23 cellular contexts compared by ENCODE assay signal in the genomic region with DNA sequence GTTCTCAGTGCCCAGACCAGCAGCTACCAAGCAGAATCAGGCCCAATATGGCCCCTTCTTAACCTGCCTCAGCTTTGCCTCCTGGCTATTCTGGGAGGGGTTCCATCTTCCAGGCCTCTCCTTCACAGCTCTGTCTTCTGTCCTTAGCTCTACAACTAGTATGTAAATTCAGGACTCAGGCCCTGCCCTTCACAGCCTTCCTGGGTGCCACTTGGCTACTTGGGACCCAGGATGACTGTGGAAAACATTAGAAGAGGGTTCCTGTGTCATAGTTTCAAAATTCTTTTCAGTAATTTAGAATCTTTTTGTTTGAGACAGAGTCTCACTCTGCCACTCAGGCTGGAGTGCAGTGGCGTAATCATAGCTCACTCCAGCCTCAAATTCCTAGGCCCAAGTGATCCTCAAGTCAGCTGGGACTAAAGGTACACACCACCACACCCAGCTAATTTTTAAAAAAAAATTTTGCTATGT. TPM values are rescaled to one million over a fixed set of nuclear protein-coding genes. Genes with fewer than 3 reads are reported as not detected.
DNase-seq lines count a peak whose midpoint lies in the region; ATAC-seq and TF ChIP-seq lines count a peak whose summit lies in the region.
"Had no signal": no experiment of that assay in that cellular context is flagged by ENCODE, and none has a peak within 500 bp of the region (broad histone marks: within the 10 kb centered on the region; RNA-seq: fewer than 3 reads in every experiment).

No MANE protein-coding gene starts in this region.

- peaks cover 17% of the 10 kb centered on the region for H3K27me3 Mint-ChIP-seq in activated naive CD4-positive, alpha-beta T cell treated with anti-CD3 and anti-CD28 coated beads, Interleukin-2, amount 10 ng/mL, durations not matched to agents 7 days and 5 days

- H3K4me1 ChIP-seq in ACC112 (ENCODE audit: control insufficient read depth, insufficient read depth, low read length, unreplicated experiment) (no peaks in the 10 kb centered on the region), HUES48 (ENCODE audit: control insufficient read depth, insufficient read depth, low read length) (peaks cover 49% of the 10 kb centered on the region), iPS DF 6.9 (ENCODE audit: control insufficient read depth, insufficient read depth, low read length) (peaks cover 3% of the 10 kb centered on the region; the same call in 1 of the 2 replicates), lung (ENCODE audit: control insufficient read depth in 2 of 2, insufficient read depth in 2 of 2, low read length in 2 of 2) (no peaks in the 10 kb centered on the region)
- H3K4me1 ChIP-seq: BE2C had no signal

- no peaks in the 10 kb centered on the region for H3K36me3 Mint-ChIP-seq in activated naive CD4-positive, alpha-beta T cell treated with anti-CD3 and anti-CD28 coated beads, Interleukin-2, amount 10 ng/mL, durations not matched to agents 7 days and 5 days
- H3K36me3 Mint-ChIP-seq: CD4-positive, CD25-positive, alpha-beta regulatory T cell had no signal

- no peaks in the 10 kb centered on the region for H3K79me2 ChIP-seq in ACC112 (ENCODE audit: control insufficient read depth, insufficient read depth, low read length, unreplicated experiment)

- no peak for TF ChIP-seq CTCF in lung (IDR thresholded peaks at IDR 0.05; ENCODE audit: control extremely low read depth, extremely low read depth)

- H3K36me3 ChIP-seq in ACC112 (ENCODE audit: insufficient read depth, low read length) = no peaks in the 10 kb centered on the region
- no peaks in the 10 kb centered on the region for H3K36me3 ChIP-seq in HUES48 (ENCODE audit: control insufficient read depth, insufficient read depth, low read length)
- no peaks in the 10 kb centered on the region for H3K36me3 ChIP-seq in iPS DF 6.9 (ENCODE audit: control insufficient read depth, insufficient read depth, low read length)
- no peaks in the 10 kb centered on the region for H3K36me3 ChIP-seq in lung (ENCODE audit: control insufficient read depth in 2 of 2, insufficient read depth in 2 of 2, low read length in 2 of 2)
- H3K36me3 ChIP-seq: BE2C had no signal

- no peak overlapping the region for H3K4me3 ChIP-seq in ACC112 (ENCODE audit: low read depth, low read length)
- no peak overlapping the region for H3K4me3 ChIP-seq in HUES48 (ENCODE audit: low read depth, low read length)
- no peak overlapping the region for H3K4me3 ChIP-seq in iPS DF 6.9 (ENCODE audit: low read length)
- no peak overlapping the region for H3K4me3 ChIP-seq in lung

- intact Hi-C loops in posterior cingulate gyrus (cut with DNase I) = no loop called here

- H3K27ac Mint-ChIP-seq in activated naive CD4-positive, alpha-beta T cell treated with anti-CD3 and anti-CD28 coated beads, Interleukin-2, amount 10 ng/mL, durations not matched to agents 7 days and 5 days = no peak overlapping the region
- H3K27ac Mint-ChIP-seq: CD4-positive, CD25-positive, alpha-beta regulatory T cell had no signal

- H3K4me1 Mint-ChIP-seq in activated naive CD4-positive, alpha-beta T cell treated with anti-CD3 and anti-CD28 coated beads, Interleukin-2, amount 10 ng/mL, durations not matched to agents 7 days and 5 days = no peaks in the 10 kb centered on the region
- H3K4me1 Mint-ChIP-seq: CD4-positive, CD25-positive, alpha-beta regulatory T cell had no signal

- ATAC-seq in lung (ENCODE audit: insufficient read depth, low FRiP score) = peak; percentile 53

- H2AFZ ChIP-seq in ACC112 (ENCODE audit: low read length, unreplicated experiment) = peak overlapping the region; percentile 69

- H3K27me3 ChIP-seq in ACC112 (ENCODE audit: insufficient read depth, low read length) (no peaks in the 10 kb centered on the region), HUES48 (ENCODE audit: control insufficient read depth, insufficient read depth, low read length) (no peaks in the 10 kb centered on the region), iPS DF 6.9 (ENCODE audit: control insufficient read depth, insufficient read depth, low read length) (no peaks in the 10 kb centered on the region), lung (ENCODE audit: control insufficient read depth, insufficient read depth) (no peaks in the 10 kb centered on the region)
- H3K27me3 ChIP-seq: BE2C had no signal

- DNase-seq in iPS DF 6.9 (ENCODE audit: low read depth, low spot score) (no peak), lung (ENCODE audit: low spot score) (peak; percentile 76), posterior cingulate gyrus (no peak), A172 (ENCODE audit: low spot score) (no peak), putamen (ENCODE audit: low spot score) (no peak)
- DNase-seq in activated naive CD4-positive, alpha-beta T cell treated with anti-CD3 and anti-CD28 coated beads, Interleukin-2, amount 10 ng/mL, durations not matched to agents 7 days and 5 days = no peak
- DNase-seq: 8988T; BE2C; CD4-positive, CD25-positive, alpha-beta regulatory T cell; COR-L47; DMS 273 treated with DMSO at 0.1 percent for 48 hours; DND-41; MV-4-11; NCI-H1417; NCI-H187; NCI-H2107; NCI-H510A; NCI-H774; SHP77 had no signal

- H3K9ac ChIP-seq in HUES48 (ENCODE audit: low read depth, low read length) = peak overlapping the region; percentile 2; the same call in 1 of the 2 replicates
- H3K9ac ChIP-seq: KMS-11 had no signal

- H3K4me3 Mint-ChIP-seq in activated naive CD4-positive, alpha-beta T cell treated with anti-CD3 and anti-CD28 coated beads, Interleukin-2, amount 10 ng/mL, durations not matched to agents 7 days and 5 days = no peak overlapping the region
- H3K4me3 Mint-ChIP-seq: CD4-positive, CD25-positive, alpha-beta regulatory T cell had no signal

- no CpG with 5 or more reads among the region's 1 CpG for WGBS in iPS DF 6.9 (ENCODE audit: insufficient coverage, insufficient read length)
- WGBS in lung, 2 donors = 75 to 96% methylated on average over 1 of the region's 1 CpG

- H3K27ac ChIP-seq in ACC112 (ENCODE audit: low read depth, low read length) (no peak overlapping the region), HUES48 (ENCODE audit: low read depth, low read length) (peak overlapping the region; percentile 91), iPS DF 6.9 (ENCODE audit: low read length) (peak overlapping the region; percentile 68), lung (ENCODE audit: low read depth in 1 of 2, low read length in 1 of 2) (peak overlapping the region in 1 of 2 donors; percentile 87)
- H3K27ac ChIP-seq: KMS-11 had no signal

- CTCF ChIA-PET in activated naive CD4-positive, alpha-beta T cell treated with anti-CD3 and anti-CD28 coated beads, Interleukin-2, amount 10 ng/mL, durations not matched to agents 7 days and 5 days (lab: Charles Lee) = no interaction called here

- H3K9me3 Mint-ChIP-seq in activated naive CD4-positive, alpha-beta T cell treated with anti-CD3 and anti-CD28 coated beads, Interleukin-2, amount 10 ng/mL, durations not matched to agents 7 days and 5 days = no peaks in the 10 kb centered on the region
- H3K9me3 Mint-ChIP-seq: CD4-positive, CD25-positive, alpha-beta regulatory T cell had no signal

- H3K9me3 ChIP-seq in HUES48 (ENCODE audit: control insufficient read depth, insufficient read depth, low read length) (no peaks in the 10 kb centered on the region), iPS DF 6.9 (ENCODE audit: control insufficient read depth, insufficient read depth, low read length) (no peaks in the 10 kb centered on the region), lung (ENCODE audit: control insufficient read depth in 2 of 2, insufficient read depth in 1 of 2, low read length in 1 of 2) (no peaks in the 10 kb centered on the region)
- H3K9me3 ChIP-seq: BE2C had no signal

RNA-seq across cellular contexts. Expression of a gene that starts 33.2 kb away (rescaled TPM):
- 100 to 1,000 TPM; 100 to 107 TPM for total RNA-seq in lung
- polyA plus RNA-seq in lung = 10 to 100 TPM; 29.0 to 62.1 TPM
- 39.3 and 40.4 TPM in 2 replicates for total RNA-seq in A172 (2014; rRNA removed; shearing (Covaris generic))
- total RNA-seq: CD4-positive, CD25-positive, alpha-beta regulatory T cell; OCI-LY7 had no signal
